Comparison of ENCODE assay signal across 22 cellular contexts in genomic region chr4:990746-991367, GRCh38. TPM values are rescaled to one million over a fixed set of nuclear protein-coding genes. Genes with fewer than 3 reads are reported as not detected.
"Had no signal": no experiment of that assay in that cellular context is flagged by ENCODE, and none has a peak within 500 bp of the region (broad histone marks: within the 10 kb centered on the region; RNA-seq: fewer than 3 reads in every experiment).

No MANE protein-coding gene starts in this region.

- H3K27me3 ChIP-seq: colonic mucosa, hepatocyte, transverse colon had no signal

- H3K27ac ChIP-seq: colonic mucosa, esophagus squamous epithelium, gastroesophageal sphincter, hepatocyte, lower lobe of right lung, neutrophil, psoas muscle, sigmoid colon, skin epidermis, thoracic aorta had no signal

- DNase-seq: colonic mucosa; dermis blood vessel endothelial cell; esophagus squamous epithelium; foreskin fibroblast; kidney glomerular epithelial cell; lower lobe of right lung; midbrain; naive B cell; nephron progenitor cell; retina; sigmoid colon; stimulated activated CD4-positive, alpha-beta T cell treated with anti-CD3 and anti-CD28 coated beads, Interleukin-2, amount 100 ng/mL, for 24 hours; stimulated activated naive CD4-positive, alpha-beta T cell; stomach; substantia nigra; transverse colon had no signal

- ATAC-seq: gastroesophageal sphincter, lower lobe of right lung, psoas muscle had no signal

- H3K9me3 ChIP-seq: colonic mucosa, esophagus squamous epithelium, gastroesophageal sphincter, lower lobe of right lung, neutrophil, psoas muscle, sigmoid colon, stomach, thoracic aorta, transverse colon had no signal

- H3K4me3 ChIP-seq: colonic mucosa, esophagus squamous epithelium, gastroesophageal sphincter, hepatocyte, lower lobe of right lung, psoas muscle, sigmoid colon, skin epidermis, stomach, thoracic aorta, transverse colon had no signal

- H3K36me3 ChIP-seq: colonic mucosa, lower lobe of right lung, neutrophil, thoracic aorta, transverse colon had no signal

RNA-seq across cellular contexts. Expression of gene SLC26A1, which starts 2.3 kb away (rescaled TPM):
- total RNA-seq: dermis blood vessel endothelial cell, esophagus squamous epithelium, gastroesophageal sphincter, sigmoid colon, thoracic aorta had no signal
